In genomic region chr9:75499812-75500211, GRCh38 we compare ENCODE assay signal across 2 cellular contexts.
TF ChIP-seq lines count a peak whose summit lies in the region.

No MANE protein-coding gene starts in this region.

TF ChIP-seq in GM23338, 12 proteins besides CTCF, POLR2A, EP300 and RAD21 (continued from another document):
- no peak for TF ChIP-seq REST (IDR thresholded peaks at IDR 0.05; ENCODE audit: unreplicated experiment)
- no peak for TF ChIP-seq STAT1 (IDR thresholded peaks at IDR 0.05; ENCODE audit: unreplicated experiment)
- no peak for TF ChIP-seq ZNF114 (CRISPR knock-in tag; IDR thresholded peaks at IDR 0.05)
- no peak for TF ChIP-seq CREB1 (CRISPR knock-in tag; IDR thresholded peaks at IDR 0.05; ENCODE audit: low read depth)
- TF ChIP-seq EZH2phosphoT487 (IDR thresholded peaks at IDR 0.05; ENCODE audit: unreplicated experiment), result no peak
- no peak for TF ChIP-seq ETS1 (IDR thresholded peaks at IDR 0.05)
- TF ChIP-seq EZH2 (IDR thresholded peaks at IDR 0.05; ENCODE audit: low read depth, unreplicated experiment), result no peak
- no peak for TF ChIP-seq ZNF462 (CRISPR knock-in tag; IDR thresholded peaks at IDR 0.05)

TF ChIP-seq in H1, 55 proteins besides CTCF, POLR2A, EP300 and RAD21 (continued from another document):
- TF ChIP-seq PHF8 (conservative IDR thresholded peaks at IDR 0.05; ENCODE audit: low read depth, low read length), result no peak
- no peak for TF ChIP-seq CBX5 (IDR thresholded peaks at IDR 0.05; ENCODE audit: low read depth, low read length)
- no peak for TF ChIP-seq HDAC2 (IDR thresholded peaks at IDR 0.05; ENCODE audit: borderline replicate concordance in 1 of 2, low read depth in 2 of 2, low read length in 2 of 2)
- TF ChIP-seq SP1 (IDR thresholded peaks at IDR 0.05; ENCODE audit: low read depth, low read length), result no peak
TF ChIP-seq in H1: peak in this region for 0.
